2 cellular contexts compared by ENCODE assay signal in genomic region chr19:10243606-10244005, GRCh38.
A peak's percentile ranks its signal among the peaks of the same experiment; 100 is the strongest.
TF ChIP-seq lines count a peak whose summit lies in the region.

No MANE protein-coding gene starts in this region.

TF ChIP-seq in GM12878, 131 proteins besides CTCF, POLR2A, EP300 and RAD21:
- TF ChIP-seq ZNF687 (IDR thresholded peaks at IDR 0.05), result peak; percentile 32; the same call in 1 of the 2 replicates
- no peak for TF ChIP-seq HDGF (IDR thresholded peaks at IDR 0.05)
- no peak for TF ChIP-seq PBX3 (IDR thresholded peaks at IDR 0.05; ENCODE audit: insufficient replicate concordance, low read depth, low read length)
- peak; percentile 82 for TF ChIP-seq NR2F1 (conservative IDR thresholded peaks at IDR 0.05)
- no peak for TF ChIP-seq E2F8 (IDR thresholded peaks at IDR 0.05; ENCODE audit: low read depth, partially characterized antibody)
- TF ChIP-seq CHD4 (IDR thresholded peaks at IDR 0.05), result no peak
- peak; percentile 52 for TF ChIP-seq NR2C1 (IDR thresholded peaks at IDR 0.05)
- TF ChIP-seq IRF5 (IDR thresholded peaks at IDR 0.05; ENCODE audit: borderline replicate concordance), result no peak
- no peak for TF ChIP-seq ATF3 (IDR thresholded peaks at IDR 0.05; ENCODE audit: borderline replicate concordance, extremely low read depth, low read depth, low read length)
- no peak for TF ChIP-seq YBX1 (IDR thresholded peaks at IDR 0.05)
- no peak for TF ChIP-seq RUNX3 (IDR thresholded peaks at IDR 0.05; ENCODE audit: low read length)

TF ChIP-seq in WTC11, 78 proteins besides CTCF, POLR2A, EP300 and RAD21:
- no peak for TF ChIP-seq HMGXB4 (CRISPR knock-in tag; IDR thresholded peaks at IDR 0.05)
